2 cellular contexts compared by ENCODE assay signal in genomic region chr19:38224014-38224862, GRCh38.
TF ChIP-seq lines count a peak whose summit lies in the region.

DPF1 (minus strand) TSS chr19:38224222; CDS start chr19:38224142, 80 bp downstream.

TF ChIP-seq in WTC11, 78 proteins besides CTCF, POLR2A, EP300 and RAD21 (continued from another document):
- TF ChIP-seq OVOL2 (CRISPR knock-in tag; IDR thresholded peaks at IDR 0.05; ENCODE audit: borderline replicate concordance): no peak
- no peak for TF ChIP-seq FOXP1 (CRISPR knock-in tag; IDR thresholded peaks at IDR 0.05; ENCODE audit: borderline replicate concordance)
- TF ChIP-seq JAZF1 (CRISPR knock-in tag; IDR thresholded peaks at IDR 0.05): no peak
- TF ChIP-seq ZNF396 (CRISPR knock-in tag; IDR thresholded peaks at IDR 0.05; ENCODE audit: borderline replicate concordance): no peak
- peak; percentile 46; the same call in 1 of the 2 replicates for TF ChIP-seq MAX (CRISPR knock-in tag; IDR thresholded peaks at IDR 0.05)
- no peak for TF ChIP-seq STAT6 (CRISPR knock-in tag; conservative IDR thresholded peaks at IDR 0.05; ENCODE audit: low read depth)
- no peak for TF ChIP-seq ATF3 (CRISPR knock-in tag; conservative IDR thresholded peaks at IDR 0.05)

TF ChIP-seq in HepG2, 621 proteins besides CTCF, POLR2A, EP300 and RAD21 (continued from another document and continues in another):
- TF ChIP-seq TRIM22 (IDR thresholded peaks at IDR 0.05): no peak
- peak; percentile 91 for TF ChIP-seq ZNF646 (CRISPR knock-in tag; IDR thresholded peaks at IDR 0.05)
- peak; percentile 96 for TF ChIP-seq HBP1 (CRISPR knock-in tag; IDR thresholded peaks at IDR 0.05; ENCODE audit: low read depth)
- TF ChIP-seq ZNF501 (CRISPR knock-in tag; IDR thresholded peaks at IDR 0.05): peak; percentile 66
- peak; percentile 73 for TF ChIP-seq CHD2 (IDR thresholded peaks at IDR 0.05; ENCODE audit: low read depth, low read length)
- TF ChIP-seq ZNF343 (CRISPR knock-in tag; IDR thresholded peaks at IDR 0.05): 0 out of 2 replicates have a peak, but pooled peaks have one; percentile 64
- TF ChIP-seq ZBTB2 (CRISPR knock-in tag; IDR thresholded peaks at IDR 0.05; ENCODE audit: low read depth): peak; percentile 49; the same call in 1 of the 2 replicates
- TF ChIP-seq TP53 (CRISPR knock-in tag; conservative IDR thresholded peaks at IDR 0.05): no peak
- TF ChIP-seq ASH2L (IDR thresholded peaks at IDR 0.05; ENCODE audit: insufficient read length, low read depth, low read length): peak; percentile 33
- TF ChIP-seq DRAP1 (CRISPR knock-in tag; IDR thresholded peaks at IDR 0.05): 0 out of 2 replicates have a peak, but pooled peaks have one; percentile 25
- TF ChIP-seq ZNF770 (CRISPR knock-in tag; IDR thresholded peaks at IDR 0.05): 0 out of 2 replicates have a peak, but pooled peaks have one; percentile 14
- TF ChIP-seq HMGXB4 (CRISPR knock-in tag; IDR thresholded peaks at IDR 0.05; ENCODE audit: borderline replicate concordance in 1 of 2, low read depth in 1 of 2): peak; percentile 25 to 65; a peak in 1 of 4 replicates
- peak; percentile 31; the same call in 1 of the 2 replicates for TF ChIP-seq TFDP1 (CRISPR knock-in tag; IDR thresholded peaks at IDR 0.05; ENCODE audit: borderline replicate concordance)
- TF ChIP-seq UBTF (CRISPR knock-in tag; IDR thresholded peaks at IDR 0.05): no peak
- TF ChIP-seq ZNF263 (CRISPR knock-in tag; IDR thresholded peaks at IDR 0.05): peak; percentile 79
- TF ChIP-seq ZNF317 (CRISPR knock-in tag; IDR thresholded peaks at IDR 0.05): 0 out of 2 replicates have a peak, but pooled peaks have one; percentile 23
- TF ChIP-seq ARID4A (CRISPR knock-in tag; IDR thresholded peaks at IDR 0.05; ENCODE audit: borderline replicate concordance): peak; percentile 85
- TF ChIP-seq ZSCAN29 (CRISPR knock-in tag; conservative IDR thresholded peaks at IDR 0.05): 0 out of 2 replicates have a peak, but pooled peaks have one; percentile 50
- TF ChIP-seq E2F1 (CRISPR knock-in tag; IDR thresholded peaks at IDR 0.05): peak; percentile 13; the same call in 1 of the 2 replicates
